Comparison of ENCODE assay signal across 2 cellular contexts in the genomic region with DNA sequence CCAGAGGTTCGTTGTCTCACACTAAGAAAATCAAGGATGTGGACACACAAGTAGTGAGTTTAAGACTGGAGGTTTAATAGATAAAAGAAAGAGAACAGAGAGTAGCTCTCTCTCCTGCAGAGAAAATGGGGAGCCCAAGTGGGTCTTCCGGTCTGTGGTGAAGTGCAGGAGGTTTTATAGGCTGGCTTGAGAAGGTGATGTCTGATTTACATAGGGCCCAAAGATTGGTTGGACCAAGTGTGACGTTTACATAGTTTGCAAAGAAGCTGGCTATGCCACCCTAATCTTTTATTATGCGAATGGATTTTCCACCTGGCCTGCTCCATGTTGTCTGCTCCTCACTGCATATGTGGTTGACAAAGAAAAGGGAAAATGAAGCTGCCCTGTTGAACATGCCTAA.
TF ChIP-seq lines count a peak whose summit lies in the region.

No MANE protein-coding gene starts in this region.

TF ChIP-seq in SK-N-SH, 30 proteins besides CTCF, POLR2A, EP300 and RAD21:
- TF ChIP-seq, protein P1, sequence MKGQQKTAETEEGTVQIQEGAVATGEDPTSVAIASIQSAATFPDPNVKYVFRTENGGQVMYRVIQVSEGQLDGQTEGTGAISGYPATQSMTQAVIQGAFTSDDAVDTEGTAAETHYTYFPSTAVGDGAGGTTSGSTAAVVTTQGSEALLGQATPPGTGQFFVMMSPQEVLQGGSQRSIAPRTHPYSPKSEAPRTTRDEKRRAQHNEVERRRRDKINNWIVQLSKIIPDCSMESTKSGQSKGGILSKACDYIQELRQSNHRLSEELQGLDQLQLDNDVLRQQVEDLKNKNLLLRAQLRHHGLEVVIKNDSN (IDR thresholded peaks at IDR 0.05; ENCODE audit: borderline replicate concordance, low read depth) = no peak
- no peak for TF ChIP-seq ELF1 (IDR thresholded peaks at IDR 0.05)
- TF ChIP-seq NRF1 (IDR thresholded peaks at IDR 0.05; ENCODE audit: low read depth, low read length) = no peak
- TF ChIP-seq FOXJ3 (CRISPR knock-in tag; IDR thresholded peaks at IDR 0.05) = no peak
- TF ChIP-seq TAF1 (IDR thresholded peaks at IDR 0.05; ENCODE audit: borderline replicate concordance, low read depth, low read length) = no peak
- TF ChIP-seq REST (IDR thresholded peaks at IDR 0.05; ENCODE audit: low read depth, low read length) = no peak
- no peak for TF ChIP-seq SMC3 (IDR thresholded peaks at IDR 0.05; ENCODE audit: low read depth, low read length)
- TF ChIP-seq EZH2phosphoT487 (IDR thresholded peaks at IDR 0.05; ENCODE audit: borderline replicate concordance, low read depth) = no peak
- TF ChIP-seq JUND (IDR thresholded peaks at IDR 0.05) = no peak
- TF ChIP-seq FOXM1 (IDR thresholded peaks at IDR 0.05; ENCODE audit: low read depth) = no peak
- no peak for TF ChIP-seq GABPA (IDR thresholded peaks at IDR 0.05; ENCODE audit: low read depth)
- TF ChIP-seq RCOR1 (IDR thresholded peaks at IDR 0.05; ENCODE audit: low read length) = no peak
- TF ChIP-seq RXRA (IDR thresholded peaks at IDR 0.05; ENCODE audit: borderline replicate concordance, low read depth) = no peak

TF ChIP-seq in SK-N-SH treated with all-trans-retinoic acid at 6 μM for 48 hours, 23 proteins besides CTCF, POLR2A, EP300 and RAD21:
- TF ChIP-seq ZFP3 (CRISPR knock-in tag; IDR thresholded peaks at IDR 0.05) (no peak), ZNF565 (CRISPR knock-in tag; conservative IDR thresholded peaks at IDR 0.05; ENCODE audit: low read depth) (no peak), ZNF8 (CRISPR knock-in tag; IDR thresholded peaks at IDR 0.05) (no peak), TCF4 (CRISPR knock-in tag; IDR thresholded peaks at IDR 0.05; ENCODE audit: borderline replicate concordance) (no peak)
TF ChIP-seq in SK-N-SH treated with all-trans-retinoic acid at 6 μM for 48 hours: peak in this region for 0.
